ENCODE assay signal across 18 cellular contexts in the genomic region with DNA sequence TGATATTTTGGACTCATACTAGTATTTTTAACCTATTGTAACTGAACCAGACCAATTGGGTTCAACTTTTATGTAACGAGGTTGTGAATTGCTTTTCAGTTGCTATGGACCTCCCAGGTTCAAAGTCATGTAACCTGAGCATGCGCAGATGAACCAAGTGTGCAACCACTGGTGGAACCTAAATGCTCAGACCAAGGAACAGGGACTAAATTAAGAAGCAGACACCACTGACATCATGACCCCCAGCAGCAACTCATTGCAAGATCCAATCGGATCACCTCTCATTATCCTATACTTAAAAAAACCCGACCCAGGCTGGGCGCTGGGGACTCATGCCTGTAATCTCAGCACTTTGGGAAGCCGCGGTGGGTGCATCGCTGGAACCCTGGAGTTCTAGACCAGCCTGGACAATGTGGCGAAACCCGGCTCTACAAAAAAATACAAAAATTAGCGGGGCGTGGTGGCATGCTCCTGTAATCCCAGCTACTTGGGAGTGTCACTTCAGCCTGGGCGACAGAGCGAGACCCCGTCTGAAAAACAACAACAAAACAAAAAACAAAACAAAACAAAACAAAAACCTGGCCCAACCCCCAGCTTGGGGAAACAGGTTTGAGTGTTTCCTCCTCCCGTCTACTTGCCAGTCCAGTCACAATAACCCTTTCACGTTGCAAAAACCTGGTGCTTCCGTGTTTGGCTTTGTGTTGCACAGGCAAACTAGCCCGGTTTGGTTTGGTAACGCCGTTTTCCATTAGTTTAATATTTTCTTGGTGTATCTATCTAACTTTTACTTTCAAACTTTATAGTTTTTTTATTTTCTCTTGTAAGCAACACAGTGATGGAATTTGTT. TPM values are rescaled to one million over a fixed set of nuclear protein-coding genes. Genes with fewer than 3 reads are reported as not detected.
DNase-seq lines count a peak whose midpoint lies in the region; ATAC-seq and TF ChIP-seq lines count a peak whose summit lies in the region.
"Had no signal": no experiment of that assay in that cellular context is flagged by ENCODE, and none has a peak within 500 bp of the region (broad histone marks: within the 10 kb centered on the region; RNA-seq: fewer than 3 reads in every experiment).

No MANE protein-coding gene starts in this region.

- H3K4me1 ChIP-seq in Panc1 (ENCODE audit: control insufficient read depth, insufficient read depth, low read length) = no peaks in the 10 kb centered on the region
- H3K4me1 ChIP-seq: psoas muscle had no signal

- CTCF ChIA-PET in Panc1 (lab: Charles Lee) = no interaction called here

- peak overlapping the region; percentile 57 to 63 for H3K4me3 ChIP-seq in Panc1 (ENCODE audit: low read depth in 2 of 2, low read length in 2 of 2)
- H3K4me3 ChIP-seq: psoas muscle, SJSA1, smooth muscle cell had no signal

- peaks cover 17% of the 10 kb centered on the region; the same call in 1 of the 2 replicates for H3K27me3 ChIP-seq in Panc1 (ENCODE audit: control insufficient read depth, insufficient read depth, low read length)

- H3K36me3 ChIP-seq in Panc1 (ENCODE audit: control insufficient read depth, insufficient read depth, low read length) = no peaks in the 10 kb centered on the region
- H3K36me3 ChIP-seq: SJSA1 had no signal

- TF ChIP-seq CTCF in Panc1 (IDR thresholded peaks at IDR 0.05) = no peak
- TF ChIP-seq CTCF in mesothelial cell of epicardium (IDR thresholded peaks at IDR 0.05; ENCODE audit: unreplicated experiment) = no peak

- in situ Hi-C loops in Panc1 (cut with HindIII; ENCODE audit: low pct_unique_long_range_greater_than_20kb, low sequenced_read_pairs) = no loop called here

- H3K27ac ChIP-seq in Panc1 (ENCODE audit: low read length) = peak overlapping the region; percentile 68
- H3K27ac ChIP-seq: psoas muscle, SJSA1 had no signal

- no peak overlapping the region for H3K27ac Mint-ChIP-seq in activated T-helper 1 cell treated with anti-CD3 and anti-CD28 coated beads, Interleukin-12 subunit alpha, Interleukin-12 subunit beta, Interleukin-2, Interleukin-4 antibody, amounts not matched to agents 30 ng/mL and 10 ng/mL and 1 ng/mL, durations not matched to agents 14 hours and 24 hours and 36 hours
- no peak overlapping the region for H3K27ac Mint-ChIP-seq in mesothelial cell of epicardium
- H3K27ac Mint-ChIP-seq: activated naive CD4-positive, alpha-beta T cell treated with anti-CD3 and anti-CD28 coated beads, Interleukin-2, amount 50 U/mL, for 24 hours had no signal

- H3K9me3 ChIP-seq in Panc1 (ENCODE audit: control insufficient read depth, insufficient read depth, low read depth, low read length) = no peaks in the 10 kb centered on the region
- H3K9me3 ChIP-seq: psoas muscle, SJSA1 had no signal

- peaks cover 7% of the 10 kb centered on the region for H3K9me3 Mint-ChIP-seq in activated T-helper 1 cell treated with anti-CD3 and anti-CD28 coated beads, Interleukin-12 subunit alpha, Interleukin-12 subunit beta, Interleukin-2, Interleukin-4 antibody, amounts not matched to agents 30 ng/mL and 10 ng/mL and 1 ng/mL, durations not matched to agents 14 hours and 24 hours and 36 hours
- peaks cover 11% of the 10 kb centered on the region for H3K9me3 Mint-ChIP-seq in mesothelial cell of epicardium
- H3K9me3 Mint-ChIP-seq: activated naive CD4-positive, alpha-beta T cell treated with anti-CD3 and anti-CD28 coated beads, Interleukin-2, amount 50 U/mL, for 24 hours had no signal

- DNase-seq in DMS 273 (lab: John Stamatoyannopoulos, UW; ENCODE audit: unreplicated experiment) (peak; percentile 0), DMS 273 treated with DMSO at 0.1 percent for 48 hours (lab: John Stamatoyannopoulos, UW) (no peak), NCI-H2029 (lab: John Stamatoyannopoulos, UW) (peak; percentile 75), Panc1 (ENCODE audit: low read depth, low spot score) (peak; percentile 80), retina (peak; percentile 2), 8988T (no peak), mesothelial cell of epicardium (ENCODE audit: low spot score in 2 of 2, unreplicated experiment in 2 of 2) (no peak)
- no peak for DNase-seq in activated T-helper 1 cell treated with anti-CD3 and anti-CD28 coated beads, Interleukin-12 subunit alpha, Interleukin-12 subunit beta, Interleukin-2, Interleukin-4 antibody, amounts not matched to agents 30 ng/mL and 10 ng/mL and 1 ng/mL, durations not matched to agents 14 hours and 24 hours and 36 hours (ENCODE audit: low spot score)
- DNase-seq: activated CD4-positive, CD25-positive, alpha-beta regulatory T cell; activated T-cell treated with anti-CD3 and anti-CD28 coated beads, Interleukin-2, amount 50 U/mL, for 48 hours; DND-41; effector memory CD4-positive, alpha-beta T cell; NCI-H82; psoas muscle; stimulated activated CD4-positive, alpha-beta T cell treated with anti-CD3 and anti-CD28 coated beads, Interleukin-4, amount 100 ng/mL, for 1 hour had no signal

- H3K4me3 Mint-ChIP-seq in activated T-helper 1 cell treated with anti-CD3 and anti-CD28 coated beads, Interleukin-12 subunit alpha, Interleukin-12 subunit beta, Interleukin-2, Interleukin-4 antibody, amounts not matched to agents 30 ng/mL and 10 ng/mL and 1 ng/mL, durations not matched to agents 14 hours and 24 hours and 36 hours = no peak overlapping the region
- H3K4me3 Mint-ChIP-seq in mesothelial cell of epicardium = no peak overlapping the region
- H3K4me3 Mint-ChIP-seq: activated naive CD4-positive, alpha-beta T cell treated with anti-CD3 and anti-CD28 coated beads, Interleukin-2, amount 50 U/mL, for 24 hours had no signal

- peaks cover 58% of the 10 kb centered on the region for H3K27me3 Mint-ChIP-seq in activated T-helper 1 cell treated with anti-CD3 and anti-CD28 coated beads, Interleukin-12 subunit alpha, Interleukin-12 subunit beta, Interleukin-2, Interleukin-4 antibody, amounts not matched to agents 30 ng/mL and 10 ng/mL and 1 ng/mL, durations not matched to agents 14 hours and 24 hours and 36 hours (ENCODE audit: insufficient read depth)
- peaks cover 6% of the 10 kb centered on the region for H3K27me3 Mint-ChIP-seq in mesothelial cell of epicardium (ENCODE audit: low read depth)

- POLR2A ChIA-PET in Panc1 (lab: Charles Lee) = interaction anchor here (0.6 kb wide), 1 partner anchor 31 kb away, joined by 3 read pairs; no protein-coding TSS in a partner anchor

- no peaks in the 10 kb centered on the region for H3K4me1 Mint-ChIP-seq in activated T-helper 1 cell treated with anti-CD3 and anti-CD28 coated beads, Interleukin-12 subunit alpha, Interleukin-12 subunit beta, Interleukin-2, Interleukin-4 antibody, amounts not matched to agents 30 ng/mL and 10 ng/mL and 1 ng/mL, durations not matched to agents 14 hours and 24 hours and 36 hours (ENCODE audit: low read depth)
- no peaks in the 10 kb centered on the region for H3K4me1 Mint-ChIP-seq in mesothelial cell of epicardium
- H3K4me1 Mint-ChIP-seq: activated naive CD4-positive, alpha-beta T cell treated with anti-CD3 and anti-CD28 coated beads, Interleukin-2, amount 50 U/mL, for 24 hours had no signal

- no TSS peak for BruUV-seq in Panc1 (replicated peaks; lab: Mats Ljungman, UMichigan)

- intact Hi-C loops in Panc1 (cut with micrococcal nuclease; ENCODE audit: unreplicated experiment) = no loop called here
- intact Hi-C loops in activated T-helper 1 cell treated with anti-CD3 and anti-CD28 coated beads, Interleukin-12 subunit alpha, Interleukin-12 subunit beta, Interleukin-2, Interleukin-4 antibody, amounts not matched to agents 30 ng/mL and 10 ng/mL and 1 ng/mL, durations not matched to agents 14 hours and 24 hours and 36 hours (cut with micrococcal nuclease) = no loop called here

- ATAC-seq in Panc1 = peak; percentile 97
- ATAC-seq: psoas muscle had no signal

- peaks cover 1% of the 10 kb centered on the region for H3K36me3 Mint-ChIP-seq in activated T-helper 1 cell treated with anti-CD3 and anti-CD28 coated beads, Interleukin-12 subunit alpha, Interleukin-12 subunit beta, Interleukin-2, Interleukin-4 antibody, amounts not matched to agents 30 ng/mL and 10 ng/mL and 1 ng/mL, durations not matched to agents 14 hours and 24 hours and 36 hours (ENCODE audit: low read depth)
- no peaks in the 10 kb centered on the region for H3K36me3 Mint-ChIP-seq in mesothelial cell of epicardium

RNA-seq across cellular contexts. Expression of gene ZNF518A, which starts 11.3 kb away (rescaled TPM):
- total RNA-seq in Panc1 (2021; ENCODE audit: unreplicated experiment) (26.1 TPM), mesothelial cell of epicardium (40.7 to 41.3 TPM (median 41.0 TPM) in 3 replicates)
- polyA plus RNA-seq in Panc1 (2012; ENCODE audit: insufficient read length) = 6.8 TPM
- total RNA-seq in activated T-helper 1 cell treated with anti-CD3 and anti-CD28 coated beads, Interleukin-12 subunit alpha, Interleukin-12 subunit beta, Interleukin-2, Interleukin-4 antibody, amounts not matched to agents 30 ng/mL and 10 ng/mL and 1 ng/mL, durations not matched to agents 14 hours and 24 hours and 36 hours = 14.3 and 16.2 TPM in 2 replicates

Comparison
In these comparisons a context has a peak if more than half of its experiments do, and no peak if none do; other contexts are left out.
1. DNase-seq: peak in DMS 273 (single experiment), NCI-H2029 (single experiment), Panc1 (single experiment) and retina (single experiment); none in DMS 273 treated with DMSO at 0.1 percent for 48 hours (single experiment), activated T-helper 1 cell treated with anti-CD3 and anti-CD28 coated beads, Interleukin-12 subunit alpha, Interleukin-12 subunit beta, Interleukin-2, Interleukin-4 antibody, amounts not matched to agents 30 ng/mL and 10 ng/mL and 1 ng/mL, durations not matched to agents 14 hours and 24 hours and 36 hours (single experiment), 8988T (single experiment) and mesothelial cell of epicardium (0 of 2).